ENCODE assay signal across 23 cellular contexts in genomic region chr20:12591949-12592470, GRCh38.
A peak's percentile ranks its signal among the peaks of the same experiment; 100 is the strongest.
DNase-seq lines count a peak whose midpoint lies in the region; ATAC-seq, FAIRE-seq and TF ChIP-seq lines count a peak whose summit lies in the region.
"Had no signal": no experiment of that assay in that cellular context is flagged by ENCODE, and none has a peak within 500 bp of the region (broad histone marks: within the 10 kb centered on the region; RNA-seq: fewer than 3 reads in every experiment).

No MANE protein-coding gene starts in this region.

- ATAC-seq in GM19452 (IDR thresholded peaks at IDR 0.05; ENCODE audit: unreplicated experiment), result no peak
- ATAC-seq: activated CD4-positive, alpha-beta T cell treated with anti-CD3 and anti-CD28 coated beads for 36 hours; activated naive CD8-positive, alpha-beta T cell treated with anti-CD3 and anti-CD28 coated beads, Interleukin-2, amount 50 U/mL, for 24 hours; heart left ventricle had no signal

- no peaks in the 10 kb centered on the region for H3K27me3 Mint-ChIP-seq in nephron (ENCODE audit: low read depth)
- H3K27me3 Mint-ChIP-seq: activated CD4-positive, alpha-beta T cell treated with anti-CD3 and anti-CD28 coated beads for 36 hours; activated naive CD8-positive, alpha-beta T cell treated with anti-CD3 and anti-CD28 coated beads, Interleukin-2, amount 50 U/mL, for 24 hours; progenitor cell of endocrine pancreas had no signal

- DNase-seq in NCI-H1092 treated with DMSO at 0.1 percent for 48 hours (lab: John Stamatoyannopoulos, UW), result peak; percentile 81
- DNase-seq in NCI-H2029 (lab: John Stamatoyannopoulos, UW), result peak; percentile 81
- DNase-seq in NCI-H774 (lab: John Stamatoyannopoulos, UW), result peak; percentile 74
- DNase-seq in kidney glomerular epithelial cell (lab: John Stamatoyannopoulos, UW), result no peak
- no peak for DNase-seq in RCC 7860 (ENCODE audit: low spot score)
- DNase-seq in prostate gland (ENCODE audit: low spot score), result no peak
- DNase-seq: activated CD4-positive, alpha-beta T cell treated with anti-CD3 and anti-CD28 coated beads for 36 hours; activated naive CD8-positive, alpha-beta T cell treated with anti-CD3 and anti-CD28 coated beads, Interleukin-2, amount 50 U/mL, for 24 hours; brain microvascular endothelial cell; heart left ventricle; immature natural killer cell; Karpas-422; NCI-H1048; stimulated activated CD4-positive, alpha-beta T cell treated with anti-CD3 and anti-CD28 coated beads, Interleukin-2, amount 100 ng/mL, for 48 hours; SW 1271 had no signal

- peaks cover 34% of the 10 kb centered on the region for H3K4me1 Mint-ChIP-seq in nephron
- H3K4me1 Mint-ChIP-seq: activated CD4-positive, alpha-beta T cell treated with anti-CD3 and anti-CD28 coated beads for 36 hours; activated naive CD8-positive, alpha-beta T cell treated with anti-CD3 and anti-CD28 coated beads, Interleukin-2, amount 50 U/mL, for 24 hours; immature natural killer cell had no signal

- FAIRE-seq in RCC 7860 (lab: Jason Lieb, UNC), result no peak
- FAIRE-seq: colon, G401.6, H1 had no signal

- 71% methylated on average over 1 of the region's 1 CpG for WGBS in prostate gland

- no peaks in the 10 kb centered on the region for H3K9me3 ChIP-seq in prostate gland
- H3K9me3 ChIP-seq: heart left ventricle had no signal

- H3K4me3 Mint-ChIP-seq in nephron, result no peak overlapping the region
- H3K4me3 Mint-ChIP-seq: activated CD4-positive, alpha-beta T cell treated with anti-CD3 and anti-CD28 coated beads for 36 hours; activated naive CD8-positive, alpha-beta T cell treated with anti-CD3 and anti-CD28 coated beads, Interleukin-2, amount 50 U/mL, for 24 hours; immature natural killer cell had no signal

- H3K27ac Mint-ChIP-seq in nephron, result peak overlapping the region; percentile 22 to 51 (median 35)
- H3K27ac Mint-ChIP-seq: activated CD4-positive, alpha-beta T cell treated with anti-CD3 and anti-CD28 coated beads for 36 hours; activated naive CD8-positive, alpha-beta T cell treated with anti-CD3 and anti-CD28 coated beads, Interleukin-2, amount 50 U/mL, for 24 hours; activated T-helper 2 cell treated with anti-CD3 and anti-CD28 coated beads, Interferon-gamma antibody, Interleukin-2, Interleukin-4, amounts not matched to agents 10 μg/mL and 5 μg/mL and 100 μg/mL, durations not matched to agents 14 hours and 24 hours and 36 hours; immature natural killer cell; progenitor cell of endocrine pancreas had no signal

- TF ChIP-seq CTCF in nephron (IDR thresholded peaks at IDR 0.05; ENCODE audit: unreplicated experiment in 3 of 3) (no peak), prostate gland (IDR thresholded peaks at IDR 0.05) (no peak)

- no peaks in the 10 kb centered on the region for H3K9me3 Mint-ChIP-seq in nephron

- intact Hi-C loops in prostate gland (cut with DNase I), result no loop called here

- H3K36me3 Mint-ChIP-seq in nephron (ENCODE audit: low read depth), result no peaks in the 10 kb centered on the region
- H3K36me3 Mint-ChIP-seq: immature natural killer cell had no signal

- H3K27ac ChIP-seq in prostate gland, result no peak overlapping the region
- H3K27ac ChIP-seq: brain microvascular endothelial cell, heart left ventricle, skin epidermis had no signal

- no peak overlapping the region for H3K4me3 ChIP-seq in prostate gland
- H3K4me3 ChIP-seq: heart left ventricle, skin epidermis had no signal

- no peaks in the 10 kb centered on the region for H3K27me3 ChIP-seq in prostate gland (replicated peaks; ENCODE audit: insufficient read depth)
- H3K27me3 ChIP-seq: brain microvascular endothelial cell, heart left ventricle had no signal

- TF ChIP-seq POLR2A in prostate gland (IDR thresholded peaks at IDR 0.05), result no peak

- H3K36me3 ChIP-seq in prostate gland, result no peaks in the 10 kb centered on the region
- H3K36me3 ChIP-seq: brain microvascular endothelial cell, heart left ventricle had no signal

- H3K4me1 ChIP-seq in prostate gland (replicated peaks), result no peaks in the 10 kb centered on the region
- H3K4me1 ChIP-seq: heart left ventricle had no signal

Comparison
In these comparisons a context has a peak if more than half of its experiments do, and no peak if none do; other contexts are left out.
1. DNase-seq: peak in NCI-H1092 treated with DMSO at 0.1 percent for 48 hours (single experiment), NCI-H2029 (single experiment) and NCI-H774 (single experiment); none in kidney glomerular epithelial cell (single experiment), RCC 7860 (single experiment) and prostate gland (single experiment).